ENCODE assay signal across 9 cellular contexts in the genomic region with DNA sequence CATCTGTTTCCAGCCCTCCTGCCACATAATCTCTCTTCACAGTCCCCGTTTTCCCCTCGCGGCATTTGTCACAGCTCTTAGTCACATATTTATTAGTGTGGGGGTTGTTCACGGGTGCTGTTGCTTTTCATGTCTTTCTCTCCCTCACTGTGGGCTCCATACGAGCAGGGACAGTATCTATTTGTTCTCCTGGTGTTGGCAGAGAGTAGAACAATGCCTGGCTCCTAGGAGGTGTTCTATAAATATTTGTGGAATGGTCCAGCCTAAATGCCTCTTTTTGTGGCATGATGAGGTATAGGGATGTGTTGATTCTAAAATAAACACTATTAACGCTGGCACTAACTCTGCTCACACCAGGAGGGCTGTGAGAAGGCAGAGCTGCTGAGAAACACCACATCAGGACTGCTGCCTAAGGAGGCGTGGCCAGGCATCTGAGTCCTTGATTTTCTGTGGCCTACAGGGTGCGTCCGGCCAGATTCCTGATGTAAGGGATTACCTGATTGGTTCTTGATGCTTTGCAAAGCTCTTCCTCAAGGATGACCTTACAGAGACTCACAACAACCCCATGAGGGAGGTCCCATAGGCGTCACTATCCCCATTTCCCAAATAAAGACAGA.
A peak's percentile ranks its signal among the peaks of the same experiment; 100 is the strongest.
DNase-seq lines count a peak whose midpoint lies in the region; ATAC-seq and TF ChIP-seq lines count a peak whose summit lies in the region.
"Had no signal": no experiment of that assay in that cellular context is flagged by ENCODE, and none has a peak within 500 bp of the region (broad histone marks: within the 10 kb centered on the region; RNA-seq: fewer than 3 reads in every experiment).

No MANE protein-coding gene starts in this region.

- WGBS in lower leg skin, 2 donors = 58 to 71% methylated on average over 10 of the region's 10 CpGs
- 52% methylated on average over 7 of the region's 10 CpGs for WGBS in SK-N-SH (ENCODE audit: low lambda C conversion rate)

- no peak overlapping the region for H3K4me3 Mint-ChIP-seq in WTC11
- H3K4me3 Mint-ChIP-seq: activated naive CD4-positive, alpha-beta T cell treated with anti-CD3 and anti-CD28 coated beads, Interleukin-2, amount 50 U/mL, for 24 hours had no signal

- no peak for TF ChIP-seq POLR2A in lower leg skin (IDR thresholded peaks at IDR 0.05)

- H3K36me3 Mint-ChIP-seq in WTC11 = peaks cover 12% of the 10 kb centered on the region

- no peak overlapping the region for H3K27ac ChIP-seq in SK-N-SH (ENCODE audit: low read depth in 2 of 2, low read length in 1 of 2)

- H3K9me2 ChIP-seq in SK-N-SH = no peaks in the 10 kb centered on the region

- H3K27me3 Mint-ChIP-seq in WTC11 (ENCODE audit: low read depth) = no peaks in the 10 kb centered on the region

- no peak overlapping the region for H3K4me2 ChIP-seq in SK-N-SH

- no peaks in the 10 kb centered on the region; a peak in 1 of 4 replicates for H3K4me1 ChIP-seq in SK-N-SH (ENCODE audit: control insufficient read depth in 1 of 2, insufficient read depth in 2 of 2, low read depth in 1 of 2, low read length in 1 of 2)

- H3K9me3 Mint-ChIP-seq in WTC11 = peaks cover 25% of the 10 kb centered on the region

- intact Hi-C loops in lower leg skin (cut with DNase I; ENCODE audit: low total_unique reads) = no loop called here

- no peaks in the 10 kb centered on the region for H3K79me2 ChIP-seq in SK-N-SH (ENCODE audit: insufficient read depth)

- DNase-seq in C1 segment of cervical spinal cord (lab: John Stamatoyannopoulos, UW) = peak in 10 of 14 donors; percentile 7 to 71 (median 23)
- peak; percentile 95 for DNase-seq in MG63
- DNase-seq in WTC11 (ENCODE audit: low spot score) = no peak
- DNase-seq in lower leg skin (ENCODE audit: low spot score in 2 of 2) = peak; percentile 32 to 87
- no peak for DNase-seq in RKO (ENCODE audit: low spot score)
- no peak for DNase-seq in SK-N-SH

- no peak overlapping the region for H3K27ac Mint-ChIP-seq in WTC11
- H3K27ac Mint-ChIP-seq: activated naive CD4-positive, alpha-beta T cell treated with anti-CD3 and anti-CD28 coated beads, Interleukin-2, amount 50 U/mL, for 24 hours had no signal

- TF ChIP-seq RAD21 in SK-N-SH (IDR thresholded peaks at IDR 0.05; ENCODE audit: low read length) = no peak

- H3K4me1 Mint-ChIP-seq in WTC11 = no peaks in the 10 kb centered on the region
- H3K4me1 Mint-ChIP-seq: activated naive CD4-positive, alpha-beta T cell treated with anti-CD3 and anti-CD28 coated beads, Interleukin-2, amount 50 U/mL, for 24 hours had no signal

- CTCF ChIA-PET in WTC11 (lab: Charles Lee) (interaction anchor here (0.5 kb wide), 1 partner anchor 385 kb away, joined by 3 read pairs; no protein-coding TSS in a partner anchor), SK-N-SH (lab: Yijun Ruan, JAX) (no interaction called here)

- H3K4me3 ChIP-seq in MG63 (no peak overlapping the region), lower leg skin (ENCODE audit: low read depth, poor library complexity, severe bottlenecking) (no peak overlapping the region), SK-N-SH (ENCODE audit: low read depth in 2 of 2, low read length in 1 of 2) (no peak overlapping the region)

- H3K36me3 ChIP-seq in MG63 (no peaks in the 10 kb centered on the region), SK-N-SH (replicated peaks in 1 of 2; ENCODE audit: control insufficient read depth in 1 of 2, insufficient read depth in 2 of 2, low read length in 1 of 2) (no peaks in the 10 kb centered on the region)

- TF ChIP-seq EP300 in SK-N-SH (IDR thresholded peaks at IDR 0.05; ENCODE audit: borderline replicate concordance in 1 of 2, low read depth in 1 of 2, low read length in 1 of 2) = no peak

- H2AFZ ChIP-seq in SK-N-SH (ENCODE audit: low read depth) = no peak overlapping the region

- H3K27me3 ChIP-seq in MG63 = peaks cover 3% of the 10 kb centered on the region; the same call in 1 of the 2 replicates
- H3K27me3 ChIP-seq in SK-N-SH (ENCODE audit: insufficient read depth) = no peaks in the 10 kb centered on the region

- no peaks in the 10 kb centered on the region for H3F3A ChIP-seq in SK-N-SH (replicated peaks; ENCODE audit: insufficient read depth)

- ATAC-seq in WTC11 = peak; percentile 95
- no peak for ATAC-seq in HG03457 (IDR thresholded peaks at IDR 0.05; ENCODE audit: unreplicated experiment)
- no peak for ATAC-seq in GM21619 (IDR thresholded peaks at IDR 0.05; ENCODE audit: unreplicated experiment)

- H4K20me1 ChIP-seq in SK-N-SH (ENCODE audit: insufficient read depth) = no peaks in the 10 kb centered on the region

- H3K9me3 ChIP-seq in MG63 (peaks cover 3% of the 10 kb centered on the region; the same call in 1 of the 2 replicates), SK-N-SH (no peaks in the 10 kb centered on the region)

- no peak overlapping the region for H3K9ac ChIP-seq in SK-N-SH

- TF ChIP-seq CTCF in WTC11 (IDR thresholded peaks at IDR 0.05) (no peak), lower leg skin (IDR thresholded peaks at IDR 0.05) (no peak), SK-N-SH (IDR thresholded peaks at IDR 0.05) (no peak)

- POLR2A ChIA-PET in WTC11 (lab: Charles Lee) = no interaction called here
- POLR2A ChIA-PET in SK-N-SH (lab: Yijun Ruan, JAX) = no interaction called here

TF ChIP-seq in WTC11, 78 proteins besides CTCF, POLR2A, EP300 and RAD21 (continues in another document):
- TF ChIP-seq, protein P1, sequence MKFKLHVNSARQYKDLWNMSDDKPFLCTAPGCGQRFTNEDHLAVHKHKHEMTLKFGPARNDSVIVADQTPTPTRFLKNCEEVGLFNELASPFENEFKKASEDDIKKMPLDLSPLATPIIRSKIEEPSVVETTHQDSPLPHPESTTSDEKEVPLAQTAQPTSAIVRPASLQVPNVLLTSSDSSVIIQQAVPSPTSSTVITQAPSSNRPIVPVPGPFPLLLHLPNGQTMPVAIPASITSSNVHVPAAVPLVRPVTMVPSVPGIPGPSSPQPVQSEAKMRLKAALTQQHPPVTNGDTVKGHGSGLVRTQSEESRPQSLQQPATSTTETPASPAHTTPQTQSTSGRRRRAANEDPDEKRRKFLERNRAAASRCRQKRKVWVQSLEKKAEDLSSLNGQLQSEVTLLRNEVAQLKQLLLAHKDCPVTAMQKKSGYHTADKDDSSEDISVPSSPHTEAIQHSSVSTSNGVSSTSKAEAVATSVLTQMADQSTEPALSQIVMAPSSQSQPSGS (CRISPR knock-in tag; IDR thresholded peaks at IDR 0.05; ENCODE audit: borderline replicate concordance, low read depth) = no peak
- no peak for TF ChIP-seq FOXP1 (CRISPR knock-in tag; IDR thresholded peaks at IDR 0.05; ENCODE audit: borderline replicate concordance)
- no peak for TF ChIP-seq PRRX2 (CRISPR knock-in tag; IDR thresholded peaks at IDR 0.05)
- TF ChIP-seq, protein P2, sequence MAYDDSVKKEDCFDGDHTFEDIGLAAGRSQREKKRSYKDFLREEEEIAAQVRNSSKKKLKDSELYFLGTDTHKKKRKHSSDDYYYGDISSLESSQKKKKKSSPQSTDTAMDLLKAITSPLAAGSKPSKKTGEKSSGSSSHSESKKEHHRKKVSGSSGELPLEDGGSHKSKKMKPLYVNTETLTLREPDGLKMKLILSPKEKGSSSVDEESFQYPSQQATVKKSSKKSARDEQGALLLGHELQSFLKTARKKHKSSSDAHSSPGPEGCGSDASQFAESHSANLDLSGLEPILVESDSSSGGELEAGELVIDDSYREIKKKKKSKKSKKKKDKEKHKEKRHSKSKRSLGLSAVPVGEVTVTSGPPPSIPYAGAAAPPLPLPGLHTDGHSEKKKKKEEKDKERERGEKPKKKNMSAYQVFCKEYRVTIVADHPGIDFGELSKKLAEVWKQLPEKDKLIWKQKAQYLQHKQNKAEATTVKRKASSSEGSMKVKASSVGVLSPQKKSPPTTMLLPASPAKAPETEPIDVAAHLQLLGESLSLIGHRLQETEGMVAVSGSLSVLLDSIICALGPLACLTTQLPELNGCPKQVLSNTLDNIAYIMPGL (CRISPR knock-in tag; IDR thresholded peaks at IDR 0.05) = no peak
- TF ChIP-seq NFE2L1 (CRISPR knock-in tag; IDR thresholded peaks at IDR 0.05) = no peak
- TF ChIP-seq TP53 (CRISPR knock-in tag; IDR thresholded peaks at IDR 0.05) = no peak
- no peak for TF ChIP-seq CREM (CRISPR knock-in tag; IDR thresholded peaks at IDR 0.05)

TF ChIP-seq in SK-N-SH, 30 proteins besides CTCF, POLR2A, EP300 and RAD21:
- TF ChIP-seq, protein P3, sequence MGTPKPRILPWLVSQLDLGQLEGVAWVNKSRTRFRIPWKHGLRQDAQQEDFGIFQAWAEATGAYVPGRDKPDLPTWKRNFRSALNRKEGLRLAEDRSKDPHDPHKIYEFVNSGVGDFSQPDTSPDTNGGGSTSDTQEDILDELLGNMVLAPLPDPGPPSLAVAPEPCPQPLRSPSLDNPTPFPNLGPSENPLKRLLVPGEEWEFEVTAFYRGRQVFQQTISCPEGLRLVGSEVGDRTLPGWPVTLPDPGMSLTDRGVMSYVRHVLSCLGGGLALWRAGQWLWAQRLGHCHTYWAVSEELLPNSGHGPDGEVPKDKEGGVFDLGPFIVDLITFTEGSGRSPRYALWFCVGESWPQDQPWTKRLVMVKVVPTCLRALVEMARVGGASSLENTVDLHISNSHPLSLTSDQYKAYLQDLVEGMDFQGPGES (IDR thresholded peaks at IDR 0.05; ENCODE audit: low read depth, low read length) = no peak
- no peak for TF ChIP-seq TEAD4 (IDR thresholded peaks at IDR 0.05; ENCODE audit: borderline replicate concordance, insufficient read depth)
- TF ChIP-seq GATA2 (CRISPR knock-in tag; IDR thresholded peaks at IDR 0.05) = no peak
- no peak for TF ChIP-seq YY1 (IDR thresholded peaks at IDR 0.05; ENCODE audit: low read depth)

Comparison
In these comparisons a context has a peak if more than half of its experiments do, and no peak if none do; other contexts are left out.
1. DNase-seq: peak in C1 segment of cervical spinal cord (10 of 14), MG63 (single experiment) and lower leg skin (2 of 2); none in WTC11 (single experiment), RKO (single experiment) and SK-N-SH (single experiment).